ENCODE assay signal across 10 cellular contexts in the genomic region with DNA sequence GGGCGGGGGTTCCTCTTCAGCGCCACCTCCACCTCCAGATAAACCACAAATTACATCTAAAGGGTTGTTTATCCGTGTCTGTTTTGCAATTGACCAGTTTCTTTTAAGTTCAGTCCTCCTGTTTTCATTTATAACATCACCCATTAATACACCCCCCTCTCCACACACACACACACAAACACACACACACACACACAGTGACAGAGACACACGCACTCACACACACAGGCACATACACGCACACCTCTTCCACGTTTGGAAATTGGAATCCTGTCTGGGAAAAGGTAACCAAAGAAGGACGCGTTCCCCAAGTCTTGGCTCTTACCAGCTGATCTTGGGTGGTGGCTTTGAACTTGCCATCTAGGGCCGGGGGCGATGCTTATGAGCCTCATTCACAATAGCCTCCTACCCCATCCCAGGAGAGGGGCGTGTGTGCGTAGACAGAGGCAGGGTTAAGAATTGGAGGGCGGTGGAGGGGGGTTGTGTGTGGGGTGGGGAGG. TPM values are rescaled to one million over a fixed set of nuclear protein-coding genes. Genes with fewer than 3 reads are reported as not detected.
DNase-seq lines count a peak whose midpoint lies in the region; ATAC-seq and TF ChIP-seq lines count a peak whose summit lies in the region.
"Had no signal": no experiment of that assay in that cellular context is flagged by ENCODE, and none has a peak within 500 bp of the region (broad histone marks: within the 10 kb centered on the region; RNA-seq: fewer than 3 reads in every experiment).

No MANE protein-coding gene starts in this region.

- POLR2A ChIA-PET in activated naive CD8-positive, alpha-beta T cell treated with anti-CD3 and anti-CD28 coated beads, Interleukin-2, amount 10 ng/mL, durations not matched to agents 7 days and 5 days (lab: Charles Lee), result interaction anchor here (0.6 kb wide), 1 partner anchor 15 kb away, joined by 3 read pairs; no protein-coding TSS in a partner anchor

- peak overlapping the region; percentile 42 for H3K4me3 Mint-ChIP-seq in activated naive CD8-positive, alpha-beta T cell treated with anti-CD3 and anti-CD28 coated beads, Interleukin-2, amount 10 ng/mL, durations not matched to agents 7 days and 5 days
- no peak overlapping the region for H3K4me3 Mint-ChIP-seq in activated naive CD8-positive, alpha-beta T cell treated with anti-CD3 and anti-CD28 coated beads, Interleukin-2, amount 50 U/mL, for 24 hours
- peak overlapping the region; percentile 27 for H3K4me3 Mint-ChIP-seq in memory B cell

- H3K27ac ChIP-seq in transverse colon (peak overlapping the region in 1 of 4 donors; percentile 30), colonic mucosa (no peak overlapping the region)

- H3K4me1 ChIP-seq in transverse colon (peaks cover 0 to 34% (median 17%) of the 10 kb centered on the region in 4 donors), colonic mucosa (no peaks in the 10 kb centered on the region)

- H3K9ac ChIP-seq in colonic mucosa (ENCODE audit: low read depth in 2 of 2, low read length in 2 of 2), result no peak overlapping the region

- H3K27me3 Mint-ChIP-seq in activated naive CD8-positive, alpha-beta T cell treated with anti-CD3 and anti-CD28 coated beads, Interleukin-2, amount 10 ng/mL, durations not matched to agents 7 days and 5 days, result peaks cover 79% of the 10 kb centered on the region
- peaks cover 67% of the 10 kb centered on the region for H3K27me3 Mint-ChIP-seq in activated naive CD8-positive, alpha-beta T cell treated with anti-CD3 and anti-CD28 coated beads, Interleukin-2, amount 50 U/mL, for 24 hours
- peaks cover 30% of the 10 kb centered on the region for H3K27me3 Mint-ChIP-seq in memory B cell

- no peak for DNase-seq in activated naive CD8-positive, alpha-beta T cell treated with anti-CD3 and anti-CD28 coated beads, Interleukin-2, amount 10 ng/mL, durations not matched to agents 7 days and 5 days
- no peak for DNase-seq in activated naive CD8-positive, alpha-beta T cell treated with anti-CD3 and anti-CD28 coated beads, Interleukin-2, amount 50 U/mL, for 24 hours
- DNase-seq in astrocyte of the cerebellum (ENCODE audit: low read depth), result no peak
- no peak for DNase-seq in memory B cell (ENCODE audit: low spot score in 2 of 2)
- DNase-seq in transverse colon, result no peak
- DNase-seq in activated gamma-delta T cell (lab: John Stamatoyannopoulos, UW), result no peak
- no peak for DNase-seq in colonic mucosa
- DNase-seq: NCI-H1417 treated with DMSO at 0.1 percent for 48 hours; stimulated activated CD4-positive, alpha-beta T cell treated with anti-CD3 and anti-CD28 coated beads, Interleukin-4, amount 100 ng/mL, for 4 hours had no signal

- no peak for TF ChIP-seq EP300 in transverse colon (IDR thresholded peaks at IDR 0.05; ENCODE audit: low read depth)

- H3K9me3 ChIP-seq in transverse colon (no peaks in the 10 kb centered on the region), colonic mucosa (no peaks in the 10 kb centered on the region)

- in situ Hi-C loops in astrocyte of the cerebellum (cut with HindIII; ENCODE audit: low sequenced_read_pairs) (loop anchor here (25.0 kb wide), 1 partner anchor 428 kb away; no protein-coding TSS in a partner anchor), transverse colon (cut with MboI; ENCODE audit: low pct_ligation_motif_present in 1 of 4, low pct_unique_long_range_greater_than_20kb in 1 of 4, low sequenced_read_pairs in 3 of 4) (loop anchor here in 1 of 4 donors (25.0 kb wide), 1 partner anchor 528 kb away; no protein-coding TSS in a partner anchor)

- no peaks in the 10 kb centered on the region for H3K36me3 Mint-ChIP-seq in activated naive CD8-positive, alpha-beta T cell treated with anti-CD3 and anti-CD28 coated beads, Interleukin-2, amount 10 ng/mL, durations not matched to agents 7 days and 5 days
- no peaks in the 10 kb centered on the region for H3K36me3 Mint-ChIP-seq in activated naive CD8-positive, alpha-beta T cell treated with anti-CD3 and anti-CD28 coated beads, Interleukin-2, amount 50 U/mL, for 24 hours (ENCODE audit: low read depth)
- no peaks in the 10 kb centered on the region for H3K36me3 Mint-ChIP-seq in memory B cell

- H3K36me3 ChIP-seq in transverse colon (no peaks in the 10 kb centered on the region), colonic mucosa (no peaks in the 10 kb centered on the region)

- H3K4me1 Mint-ChIP-seq in activated naive CD8-positive, alpha-beta T cell treated with anti-CD3 and anti-CD28 coated beads, Interleukin-2, amount 10 ng/mL, durations not matched to agents 7 days and 5 days, result peaks cover 4% of the 10 kb centered on the region
- peaks cover 8% of the 10 kb centered on the region for H3K4me1 Mint-ChIP-seq in activated naive CD8-positive, alpha-beta T cell treated with anti-CD3 and anti-CD28 coated beads, Interleukin-2, amount 50 U/mL, for 24 hours
- peaks cover 5% of the 10 kb centered on the region for H3K4me1 Mint-ChIP-seq in memory B cell

- H3K4me3 ChIP-seq in astrocyte of the cerebellum (ENCODE audit: low read depth, low read length) (peak overlapping the region; percentile 63), transverse colon (peak overlapping the region in 3 of 4 donors; percentile 20 to 42 (median 24)), colonic mucosa (no peak overlapping the region)

- 6 to 7% methylated on average over 8 to 13 of the region's 13 CpGs for WGBS in transverse colon (ENCODE audit: low coverage in 1 of 2), 2 donors

- TF ChIP-seq CTCF in astrocyte of the cerebellum (IDR thresholded peaks at IDR 0.05; ENCODE audit: low read depth, low read length, missing control alignments) (no peak), transverse colon (IDR thresholded peaks at IDR 0.05) (no peak), colonic mucosa (IDR thresholded peaks at IDR 0.05) (no peak)

- TF ChIP-seq POLR2A in transverse colon (IDR thresholded peaks at IDR 0.05), result no peak

- H3K27me3 ChIP-seq in transverse colon (peaks cover 90% of the 10 kb centered on the region), colonic mucosa (peaks cover 39% of the 10 kb centered on the region)

- H3K9me3 Mint-ChIP-seq in activated naive CD8-positive, alpha-beta T cell treated with anti-CD3 and anti-CD28 coated beads, Interleukin-2, amount 10 ng/mL, durations not matched to agents 7 days and 5 days, result no peaks in the 10 kb centered on the region
- no peaks in the 10 kb centered on the region for H3K9me3 Mint-ChIP-seq in activated naive CD8-positive, alpha-beta T cell treated with anti-CD3 and anti-CD28 coated beads, Interleukin-2, amount 50 U/mL, for 24 hours
- H3K9me3 Mint-ChIP-seq in memory B cell, result no peaks in the 10 kb centered on the region

- no peak overlapping the region for H3K27ac Mint-ChIP-seq in activated naive CD8-positive, alpha-beta T cell treated with anti-CD3 and anti-CD28 coated beads, Interleukin-2, amount 10 ng/mL, durations not matched to agents 7 days and 5 days
- no peak overlapping the region for H3K27ac Mint-ChIP-seq in activated naive CD8-positive, alpha-beta T cell treated with anti-CD3 and anti-CD28 coated beads, Interleukin-2, amount 50 U/mL, for 24 hours
- no peak overlapping the region for H3K27ac Mint-ChIP-seq in memory B cell

- no peak for ATAC-seq in activated naive CD8-positive, alpha-beta T cell treated with anti-CD3 and anti-CD28 coated beads, Interleukin-2, amount 10 ng/mL, durations not matched to agents 7 days and 5 days (ENCODE audit: low read depth)
- ATAC-seq in activated naive CD8-positive, alpha-beta T cell treated with anti-CD3 and anti-CD28 coated beads, Interleukin-2, amount 50 U/mL, for 24 hours, result no peak
- no peak for ATAC-seq in memory B cell (ENCODE audit: low read depth)
- ATAC-seq in HG03135 (IDR thresholded peaks at IDR 0.05; ENCODE audit: unreplicated experiment), result no peak

- intact Hi-C loops in transverse colon (cut with DNase I; ENCODE audit: low total_unique reads) (loop anchor here (10.0 kb wide), 1 partner anchor 531 kb away; no protein-coding TSS in a partner anchor), colonic mucosa (cut with DNase I) (no loop called here)

RNA-seq across cellular contexts. Expression of a gene that starts 0.4 kb away (rescaled TPM):
- total RNA-seq in activated naive CD8-positive, alpha-beta T cell treated with anti-CD3 and anti-CD28 coated beads, Interleukin-2, amount 10 ng/mL, durations not matched to agents 7 days and 5 days, result not detected
- total RNA-seq in transverse colon, result under 1 TPM in 3 of 4 donors, not detected in 1; 0.16 to 1.00 (median 0.27) TPM
- under 1 TPM; 0.05 to 0.10 TPM for total RNA-seq in colonic mucosa

RNA-seq across cellular contexts. Expression of a gene that starts 11.2 kb away (rescaled TPM):
- not detected for total RNA-seq in activated naive CD8-positive, alpha-beta T cell treated with anti-CD3 and anti-CD28 coated beads, Interleukin-2, amount 10 ng/mL, durations not matched to agents 7 days and 5 days
- not detected for total RNA-seq in transverse colon
- total RNA-seq in colonic mucosa, result not detected
